Comparison of ENCODE assay signal across 1 cellular context in the genomic region with DNA sequence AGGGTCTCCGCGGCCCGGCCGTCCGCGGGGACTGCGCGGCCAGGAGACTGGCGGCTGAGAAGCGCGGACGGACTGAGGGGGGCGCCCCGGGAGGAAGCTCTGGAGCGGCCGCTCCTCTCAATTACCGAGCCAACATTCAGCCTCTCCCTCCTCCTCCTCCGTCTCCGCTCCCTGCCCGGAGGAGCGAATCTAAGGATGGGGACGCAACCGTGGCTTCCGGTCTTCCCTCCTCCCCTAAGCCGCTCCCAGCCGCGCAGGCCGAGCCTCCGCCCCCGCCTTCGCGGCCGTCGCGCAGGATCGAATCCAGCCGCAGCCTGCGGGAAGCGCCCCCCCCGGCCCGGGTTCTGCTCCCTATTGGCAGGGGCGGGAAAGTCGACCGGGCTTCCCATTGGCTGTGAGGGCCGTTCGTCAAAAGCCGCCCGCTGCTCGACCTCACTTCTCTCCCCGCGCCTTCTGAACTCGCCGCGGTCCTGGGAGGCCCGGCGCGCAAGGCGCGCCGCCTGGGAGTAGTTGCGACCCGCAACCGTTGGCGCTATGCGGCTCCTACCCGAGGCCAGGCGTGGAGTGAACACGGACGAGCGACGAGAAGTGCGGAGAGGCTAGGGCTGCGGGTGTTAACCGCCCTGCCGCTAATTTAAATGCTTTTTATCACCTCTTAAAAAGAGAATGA.
TF ChIP-seq lines count a peak whose summit lies in the region.

A gene (minus strand): TSS at position 197 of the 670 bp plus-strand sequence. CDS start 302 bp downstream, outside the sequence.

TF ChIP-seq in HepG2, 621 proteins besides CTCF, POLR2A, EP300 and RAD21 (continued from another document and continues in another):
- TF ChIP-seq, protein P1, sequence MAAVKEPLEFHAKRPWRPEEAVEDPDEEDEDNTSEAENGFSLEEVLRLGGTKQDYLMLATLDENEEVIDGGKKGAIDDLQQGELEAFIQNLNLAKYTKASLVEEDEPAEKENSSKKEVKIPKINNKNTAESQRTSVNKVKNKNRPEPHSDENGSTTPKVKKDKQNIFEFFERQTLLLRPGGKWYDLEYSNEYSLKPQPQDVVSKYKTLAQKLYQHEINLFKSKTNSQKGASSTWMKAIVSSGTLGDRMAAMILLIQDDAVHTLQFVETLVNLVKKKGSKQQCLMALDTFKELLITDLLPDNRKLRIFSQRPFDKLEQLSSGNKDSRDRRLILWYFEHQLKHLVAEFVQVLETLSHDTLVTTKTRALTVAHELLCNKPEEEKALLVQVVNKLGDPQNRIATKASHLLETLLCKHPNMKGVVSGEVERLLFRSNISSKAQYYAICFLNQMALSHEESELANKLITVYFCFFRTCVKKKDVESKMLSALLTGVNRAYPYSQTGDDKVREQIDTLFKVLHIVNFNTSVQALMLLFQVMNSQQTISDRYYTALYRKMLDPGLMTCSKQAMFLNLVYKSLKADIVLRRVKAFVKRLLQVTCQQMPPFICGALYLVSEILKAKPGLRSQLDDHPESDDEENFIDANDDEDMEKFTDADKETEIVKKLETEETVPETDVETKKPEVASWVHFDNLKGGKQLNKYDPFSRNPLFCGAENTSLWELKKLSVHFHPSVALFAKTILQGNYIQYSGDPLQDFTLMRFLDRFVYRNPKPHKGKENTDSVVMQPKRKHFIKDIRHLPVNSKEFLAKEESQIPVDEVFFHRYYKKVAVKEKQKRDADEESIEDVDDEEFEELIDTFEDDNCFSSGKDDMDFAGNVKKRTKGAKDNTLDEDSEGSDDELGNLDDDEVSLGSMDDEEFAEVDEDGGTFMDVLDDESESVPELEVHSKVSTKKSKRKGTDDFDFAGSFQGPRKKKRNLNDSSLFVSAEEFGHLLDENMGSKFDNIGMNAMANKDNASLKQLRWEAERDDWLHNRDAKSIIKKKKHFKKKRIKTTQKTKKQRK (IDR thresholded peaks at IDR 0.05; ENCODE audit: low read length): no peak
- no peak for TF ChIP-seq FOXK2 (IDR thresholded peaks at IDR 0.05)
- no peak for TF ChIP-seq TP53 (CRISPR knock-in tag; conservative IDR thresholded peaks at IDR 0.05)
- peak; percentile 86; the same call in 1 of the 2 replicates for TF ChIP-seq SALL2 (CRISPR knock-in tag; IDR thresholded peaks at IDR 0.05)
- TF ChIP-seq, protein P2, sequence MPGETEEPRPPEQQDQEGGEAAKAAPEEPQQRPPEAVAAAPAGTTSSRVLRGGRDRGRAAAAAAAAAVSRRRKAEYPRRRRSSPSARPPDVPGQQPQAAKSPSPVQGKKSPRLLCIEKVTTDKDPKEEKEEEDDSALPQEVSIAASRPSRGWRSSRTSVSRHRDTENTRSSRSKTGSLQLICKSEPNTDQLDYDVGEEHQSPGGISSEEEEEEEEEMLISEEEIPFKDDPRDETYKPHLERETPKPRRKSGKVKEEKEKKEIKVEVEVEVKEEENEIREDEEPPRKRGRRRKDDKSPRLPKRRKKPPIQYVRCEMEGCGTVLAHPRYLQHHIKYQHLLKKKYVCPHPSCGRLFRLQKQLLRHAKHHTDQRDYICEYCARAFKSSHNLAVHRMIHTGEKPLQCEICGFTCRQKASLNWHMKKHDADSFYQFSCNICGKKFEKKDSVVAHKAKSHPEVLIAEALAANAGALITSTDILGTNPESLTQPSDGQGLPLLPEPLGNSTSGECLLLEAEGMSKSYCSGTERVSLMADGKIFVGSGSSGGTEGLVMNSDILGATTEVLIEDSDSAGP (CRISPR knock-in tag; IDR thresholded peaks at IDR 0.05; ENCODE audit: borderline replicate concordance): peak; percentile 60
- TF ChIP-seq ZNF629 (CRISPR knock-in tag; conservative IDR thresholded peaks at IDR 0.05): no peak; the same call in none of the 2 replicates
- no peak for TF ChIP-seq PTBP1 (IDR thresholded peaks at IDR 0.05; ENCODE audit: low read depth, low read length, poor library complexity, severe bottlenecking)
- TF ChIP-seq, protein P3, sequence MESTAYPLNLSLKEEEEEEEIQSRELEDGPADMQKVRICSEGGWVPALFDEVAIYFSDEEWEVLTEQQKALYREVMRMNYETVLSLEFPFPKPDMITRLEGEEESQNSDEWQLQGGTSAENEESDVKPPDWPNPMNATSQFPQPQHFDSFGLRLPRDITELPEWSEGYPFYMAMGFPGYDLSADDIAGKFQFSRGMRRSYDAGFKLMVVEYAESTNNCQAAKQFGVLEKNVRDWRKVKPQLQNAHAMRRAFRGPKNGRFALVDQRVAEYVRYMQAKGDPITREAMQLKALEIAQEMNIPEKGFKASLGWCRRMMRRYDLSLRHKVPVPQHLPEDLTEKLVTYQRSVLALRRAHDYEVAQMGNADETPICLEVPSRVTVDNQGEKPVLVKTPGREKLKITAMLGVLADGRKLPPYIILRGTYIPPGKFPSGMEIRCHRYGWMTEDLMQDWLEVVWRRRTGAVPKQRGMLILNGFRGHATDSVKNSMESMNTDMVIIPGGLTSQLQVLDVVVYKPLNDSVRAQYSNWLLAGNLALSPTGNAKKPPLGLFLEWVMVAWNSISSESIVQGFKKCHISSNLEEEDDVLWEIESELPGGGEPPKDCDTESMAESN (CRISPR knock-in tag; conservative IDR thresholded peaks at IDR 0.05): peak; percentile 69; the same call in 1 of the 2 replicates
- TF ChIP-seq ZFY (CRISPR knock-in tag; IDR thresholded peaks at IDR 0.05): peak; percentile 84
- TF ChIP-seq, protein P4, sequence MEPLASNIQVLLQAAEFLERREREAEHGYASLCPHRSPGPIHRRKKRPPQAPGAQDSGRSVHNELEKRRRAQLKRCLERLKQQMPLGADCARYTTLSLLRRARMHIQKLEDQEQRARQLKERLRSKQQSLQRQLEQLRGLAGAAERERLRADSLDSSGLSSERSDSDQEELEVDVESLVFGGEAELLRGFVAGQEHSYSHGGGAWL (CRISPR knock-in tag; IDR thresholded peaks at IDR 0.05): peak; percentile 92; the same call in 1 of the 2 replicates
- no peak for TF ChIP-seq GTF3A (CRISPR knock-in tag; conservative IDR thresholded peaks at IDR 0.05)
- TF ChIP-seq SAFB2 (CRISPR knock-in tag; IDR thresholded peaks at IDR 0.05; ENCODE audit: borderline replicate concordance, low read depth): no peak; the same call in 1 of the 2 replicates
- TF ChIP-seq ZNF772 (CRISPR knock-in tag; IDR thresholded peaks at IDR 0.05): peak; percentile 88
- TF ChIP-seq RXRB (CRISPR knock-in tag; IDR thresholded peaks at IDR 0.05; ENCODE audit: borderline replicate concordance): peak; percentile 87; the same call in 1 of the 2 replicates
- no peak for TF ChIP-seq KLF13 (CRISPR knock-in tag; IDR thresholded peaks at IDR 0.05)
- TF ChIP-seq, protein P5, sequence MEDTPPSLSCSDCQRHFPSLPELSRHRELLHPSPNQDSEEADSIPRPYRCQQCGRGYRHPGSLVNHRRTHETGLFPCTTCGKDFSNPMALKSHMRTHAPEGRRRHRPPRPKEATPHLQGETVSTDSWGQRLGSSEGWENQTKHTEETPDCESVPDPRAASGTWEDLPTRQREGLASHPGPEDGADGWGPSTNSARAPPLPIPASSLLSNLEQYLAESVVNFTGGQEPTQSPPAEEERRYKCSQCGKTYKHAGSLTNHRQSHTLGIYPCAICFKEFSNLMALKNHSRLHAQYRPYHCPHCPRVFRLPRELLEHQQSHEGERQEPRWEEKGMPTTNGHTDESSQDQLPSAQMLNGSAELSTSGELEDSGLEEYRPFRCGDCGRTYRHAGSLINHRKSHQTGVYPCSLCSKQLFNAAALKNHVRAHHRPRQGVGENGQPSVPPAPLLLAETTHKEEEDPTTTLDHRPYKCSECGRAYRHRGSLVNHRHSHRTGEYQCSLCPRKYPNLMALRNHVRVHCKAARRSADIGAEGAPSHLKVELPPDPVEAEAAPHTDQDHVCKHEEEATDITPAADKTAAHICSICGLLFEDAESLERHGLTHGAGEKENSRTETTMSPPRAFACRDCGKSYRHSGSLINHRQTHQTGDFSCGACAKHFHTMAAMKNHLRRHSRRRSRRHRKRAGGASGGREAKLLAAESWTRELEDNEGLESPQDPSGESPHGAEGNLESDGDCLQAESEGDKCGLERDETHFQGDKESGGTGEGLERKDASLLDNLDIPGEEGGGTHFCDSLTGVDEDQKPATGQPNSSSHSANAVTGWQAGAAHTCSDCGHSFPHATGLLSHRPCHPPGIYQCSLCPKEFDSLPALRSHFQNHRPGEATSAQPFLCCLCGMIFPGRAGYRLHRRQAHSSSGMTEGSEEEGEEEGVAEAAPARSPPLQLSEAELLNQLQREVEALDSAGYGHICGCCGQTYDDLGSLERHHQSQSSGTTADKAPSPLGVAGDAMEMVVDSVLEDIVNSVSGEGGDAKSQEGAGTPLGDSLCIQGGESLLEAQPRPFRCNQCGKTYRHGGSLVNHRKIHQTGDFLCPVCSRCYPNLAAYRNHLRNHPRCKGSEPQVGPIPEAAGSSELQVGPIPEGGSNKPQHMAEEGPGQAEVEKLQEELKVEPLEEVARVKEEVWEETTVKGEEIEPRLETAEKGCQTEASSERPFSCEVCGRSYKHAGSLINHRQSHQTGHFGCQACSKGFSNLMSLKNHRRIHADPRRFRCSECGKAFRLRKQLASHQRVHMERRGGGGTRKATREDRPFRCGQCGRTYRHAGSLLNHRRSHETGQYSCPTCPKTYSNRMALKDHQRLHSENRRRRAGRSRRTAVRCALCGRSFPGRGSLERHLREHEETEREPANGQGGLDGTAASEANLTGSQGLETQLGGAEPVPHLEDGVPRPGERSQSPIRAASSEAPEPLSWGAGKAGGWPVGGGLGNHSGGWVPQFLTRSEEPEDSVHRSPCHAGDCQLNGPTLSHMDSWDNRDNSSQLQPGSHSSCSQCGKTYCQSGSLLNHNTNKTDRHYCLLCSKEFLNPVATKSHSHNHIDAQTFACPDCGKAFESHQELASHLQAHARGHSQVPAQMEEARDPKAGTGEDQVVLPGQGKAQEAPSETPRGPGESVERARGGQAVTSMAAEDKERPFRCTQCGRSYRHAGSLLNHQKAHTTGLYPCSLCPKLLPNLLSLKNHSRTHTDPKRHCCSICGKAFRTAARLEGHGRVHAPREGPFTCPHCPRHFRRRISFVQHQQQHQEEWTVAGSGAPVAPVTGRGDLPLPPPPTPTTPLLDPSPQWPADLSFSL (CRISPR knock-in tag; IDR thresholded peaks at IDR 0.05): no peak
- TF ChIP-seq ARNT (IDR thresholded peaks at IDR 0.05): no peak
- TF ChIP-seq ZNF431 (CRISPR knock-in tag; IDR thresholded peaks at IDR 0.05; ENCODE audit: borderline replicate concordance, low read depth): peak; percentile 79; the same call in 1 of the 2 replicates
- TF ChIP-seq, protein P6, sequence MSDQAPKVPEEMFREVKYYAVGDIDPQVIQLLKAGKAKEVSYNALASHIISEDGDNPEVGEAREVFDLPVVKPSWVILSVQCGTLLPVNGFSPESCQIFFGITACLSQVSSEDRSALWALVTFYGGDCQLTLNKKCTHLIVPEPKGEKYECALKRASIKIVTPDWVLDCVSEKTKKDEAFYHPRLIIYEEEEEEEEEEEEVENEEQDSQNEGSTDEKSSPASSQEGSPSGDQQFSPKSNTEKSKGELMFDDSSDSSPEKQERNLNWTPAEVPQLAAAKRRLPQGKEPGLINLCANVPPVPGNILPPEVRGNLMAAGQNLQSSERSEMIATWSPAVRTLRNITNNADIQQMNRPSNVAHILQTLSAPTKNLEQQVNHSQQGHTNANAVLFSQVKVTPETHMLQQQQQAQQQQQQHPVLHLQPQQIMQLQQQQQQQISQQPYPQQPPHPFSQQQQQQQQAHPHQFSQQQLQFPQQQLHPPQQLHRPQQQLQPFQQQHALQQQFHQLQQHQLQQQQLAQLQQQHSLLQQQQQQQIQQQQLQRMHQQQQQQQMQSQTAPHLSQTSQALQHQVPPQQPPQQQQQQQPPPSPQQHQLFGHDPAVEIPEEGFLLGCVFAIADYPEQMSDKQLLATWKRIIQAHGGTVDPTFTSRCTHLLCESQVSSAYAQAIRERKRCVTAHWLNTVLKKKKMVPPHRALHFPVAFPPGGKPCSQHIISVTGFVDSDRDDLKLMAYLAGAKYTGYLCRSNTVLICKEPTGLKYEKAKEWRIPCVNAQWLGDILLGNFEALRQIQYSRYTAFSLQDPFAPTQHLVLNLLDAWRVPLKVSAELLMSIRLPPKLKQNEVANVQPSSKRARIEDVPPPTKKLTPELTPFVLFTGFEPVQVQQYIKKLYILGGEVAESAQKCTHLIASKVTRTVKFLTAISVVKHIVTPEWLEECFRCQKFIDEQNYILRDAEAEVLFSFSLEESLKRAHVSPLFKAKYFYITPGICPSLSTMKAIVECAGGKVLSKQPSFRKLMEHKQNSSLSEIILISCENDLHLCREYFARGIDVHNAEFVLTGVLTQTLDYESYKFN (CRISPR knock-in tag; conservative IDR thresholded peaks at IDR 0.05): peak; percentile 53
- TF ChIP-seq ZNF737 (CRISPR knock-in tag; IDR thresholded peaks at IDR 0.05; ENCODE audit: borderline replicate concordance): no peak
- TF ChIP-seq ZNF547 (CRISPR knock-in tag; IDR thresholded peaks at IDR 0.05): peak; percentile 82
- TF ChIP-seq, protein P7, sequence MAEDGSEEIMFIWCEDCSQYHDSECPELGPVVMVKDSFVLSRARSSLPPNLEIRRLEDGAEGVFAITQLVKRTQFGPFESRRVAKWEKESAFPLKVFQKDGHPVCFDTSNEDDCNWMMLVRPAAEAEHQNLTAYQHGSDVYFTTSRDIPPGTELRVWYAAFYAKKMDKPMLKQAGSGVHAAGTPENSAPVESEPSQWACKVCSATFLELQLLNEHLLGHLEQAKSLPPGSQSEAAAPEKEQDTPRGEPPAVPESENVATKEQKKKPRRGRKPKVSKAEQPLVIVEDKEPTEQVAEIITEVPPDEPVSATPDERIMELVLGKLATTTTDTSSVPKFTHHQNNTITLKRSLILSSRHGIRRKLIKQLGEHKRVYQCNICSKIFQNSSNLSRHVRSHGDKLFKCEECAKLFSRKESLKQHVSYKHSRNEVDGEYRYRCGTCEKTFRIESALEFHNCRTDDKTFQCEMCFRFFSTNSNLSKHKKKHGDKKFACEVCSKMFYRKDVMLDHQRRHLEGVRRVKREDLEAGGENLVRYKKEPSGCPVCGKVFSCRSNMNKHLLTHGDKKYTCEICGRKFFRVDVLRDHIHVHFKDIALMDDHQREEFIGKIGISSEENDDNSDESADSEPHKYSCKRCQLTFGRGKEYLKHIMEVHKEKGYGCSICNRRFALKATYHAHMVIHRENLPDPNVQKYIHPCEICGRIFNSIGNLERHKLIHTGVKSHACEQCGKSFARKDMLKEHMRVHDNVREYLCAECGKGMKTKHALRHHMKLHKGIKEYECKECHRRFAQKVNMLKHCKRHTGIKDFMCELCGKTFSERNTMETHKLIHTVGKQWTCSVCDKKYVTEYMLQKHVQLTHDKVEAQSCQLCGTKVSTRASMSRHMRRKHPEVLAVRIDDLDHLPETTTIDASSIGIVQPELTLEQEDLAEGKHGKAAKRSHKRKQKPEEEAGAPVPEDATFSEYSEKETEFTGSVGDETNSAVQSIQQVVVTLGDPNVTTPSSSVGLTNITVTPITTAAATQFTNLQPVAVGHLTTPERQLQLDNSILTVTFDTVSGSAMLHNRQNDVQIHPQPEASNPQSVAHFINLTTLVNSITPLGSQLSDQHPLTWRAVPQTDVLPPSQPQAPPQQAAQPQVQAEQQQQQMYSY (CRISPR knock-in tag; IDR thresholded peaks at IDR 0.05): peak; percentile 84
- TF ChIP-seq SOX5 (CRISPR knock-in tag; IDR thresholded peaks at IDR 0.05; ENCODE audit: borderline replicate concordance): peak; percentile 82; the same call in 1 of the 2 replicates
- TF ChIP-seq, protein P8, sequence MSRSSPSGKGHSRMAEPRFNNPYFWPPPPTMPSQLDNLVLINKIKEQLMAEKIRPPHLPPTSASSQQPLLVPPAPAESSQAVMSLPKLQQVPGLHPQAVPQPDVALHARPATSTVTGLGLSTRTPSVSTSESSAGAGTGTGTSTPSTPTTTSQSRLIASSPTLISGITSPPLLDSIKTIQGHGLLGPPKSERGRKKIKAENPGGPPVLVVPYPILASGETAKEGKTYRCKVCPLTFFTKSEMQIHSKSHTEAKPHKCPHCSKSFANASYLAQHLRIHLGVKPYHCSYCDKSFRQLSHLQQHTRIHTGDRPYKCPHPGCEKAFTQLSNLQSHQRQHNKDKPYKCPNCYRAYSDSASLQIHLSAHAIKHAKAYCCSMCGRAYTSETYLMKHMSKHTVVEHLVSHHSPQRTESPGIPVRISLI (CRISPR knock-in tag; IDR thresholded peaks at IDR 0.05; ENCODE audit: borderline replicate concordance): peak; percentile 54
- TF ChIP-seq ZNF766 (CRISPR knock-in tag; IDR thresholded peaks at IDR 0.05; ENCODE audit: borderline replicate concordance): peak; percentile 97
- peak; percentile 30; the same call in 1 of the 2 replicates for TF ChIP-seq BORCS8-MEF2B (CRISPR knock-in tag; IDR thresholded peaks at IDR 0.05)
